ENCODE assay signal across 8 cellular contexts in genomic region chr21:31557421-31557955, GRCh38.
DNase-seq lines count a peak whose midpoint lies in the region; ATAC-seq and TF ChIP-seq lines count a peak whose summit lies in the region.

No MANE protein-coding gene starts in this region.

- peaks cover 15% of the 10 kb centered on the region for H3K4me1 ChIP-seq in CD8-positive, alpha-beta T cell (ENCODE audit: insufficient read depth, low read length)
- peaks cover 3 to 5% of the 10 kb centered on the region in 2 donors for H3K4me1 ChIP-seq in naive thymus-derived CD4-positive, alpha-beta T cell (ENCODE audit: control insufficient read depth in 2 of 2, insufficient read depth in 2 of 2, low read length in 2 of 2)

- no peaks in the 10 kb centered on the region for H3K27me3 ChIP-seq in CD8-positive, alpha-beta T cell (ENCODE audit: insufficient read depth, low read length)
- no peaks in the 10 kb centered on the region for H3K27me3 ChIP-seq in naive thymus-derived CD4-positive, alpha-beta T cell (ENCODE audit: control insufficient read depth in 2 of 2, insufficient read depth in 2 of 2, low read length in 2 of 2)

- H3K36me3 Mint-ChIP-seq in CD8-positive, alpha-beta T cell: peaks cover 3% of the 10 kb centered on the region
- peaks cover 0 to 15% (median 0%) of the 10 kb centered on the region in 5 donors for H3K36me3 Mint-ChIP-seq in naive thymus-derived CD4-positive, alpha-beta T cell

- peak overlapping the region; percentile 51 for H3K4me3 ChIP-seq in CD8-positive, alpha-beta T cell (ENCODE audit: low read depth, low read length)
- peak overlapping the region; percentile 62 for H3K4me3 ChIP-seq in astrocyte of the cerebellum (ENCODE audit: low read depth, low read length)
- H3K4me3 ChIP-seq in naive thymus-derived CD4-positive, alpha-beta T cell (ENCODE audit: low read length): peak overlapping the region; percentile 82

- H3K27ac Mint-ChIP-seq in CD8-positive, alpha-beta T cell: no peak overlapping the region
- peak overlapping the region in 1 of 9 donors; percentile 43 for H3K27ac Mint-ChIP-seq in naive thymus-derived CD4-positive, alpha-beta T cell

- no peaks in the 10 kb centered on the region for H3K36me3 ChIP-seq in CD8-positive, alpha-beta T cell (ENCODE audit: insufficient read depth, low read length)
- no peaks in the 10 kb centered on the region for H3K36me3 ChIP-seq in naive thymus-derived CD4-positive, alpha-beta T cell (ENCODE audit: control insufficient read depth in 2 of 3, insufficient read depth in 3 of 3, low read length in 3 of 3)

- no peak for TF ChIP-seq CTCF in CD8-positive, alpha-beta T cell (IDR thresholded peaks at IDR 0.05)
- no peak for TF ChIP-seq CTCF in astrocyte of the cerebellum (IDR thresholded peaks at IDR 0.05; ENCODE audit: low read depth, low read length, missing control alignments)

- no peak overlapping the region for H3K27ac ChIP-seq in CD8-positive, alpha-beta T cell (ENCODE audit: low read depth, low read length)
- no peak overlapping the region for H3K27ac ChIP-seq in naive thymus-derived CD4-positive, alpha-beta T cell (ENCODE audit: low read depth, low read length)

- intact Hi-C loops in CD8-positive, alpha-beta T cell (cut with DNase I, micrococcal nuclease): loop anchor here (5.0 to 10.0 kb wide), 5 partner anchors 53 to 215 kb away; partner anchors contain the start of genes SCAF4 (in 2 of the 2) and TIAM1 (in 1 of the 2)
- intact Hi-C loops in naive thymus-derived CD4-positive, alpha-beta T cell (cut with micrococcal nuclease): loop anchor here (5.0 kb wide), 2 partner anchors 175 to 205 kb away; partner anchors contain the start of gene SCAF4 (in 1 of the 2)

- H3K27me3 Mint-ChIP-seq in CD8-positive, alpha-beta T cell (ENCODE audit: low read depth): peaks cover 8% of the 10 kb centered on the region
- H3K27me3 Mint-ChIP-seq in naive thymus-derived CD4-positive, alpha-beta T cell: peaks cover 6 to 60% (median 25%) of the 10 kb centered on the region in 5 donors

- peak in 4 of 7 experiments; percentile 3 to 55 (median 19) for DNase-seq in CD8-positive, alpha-beta T cell
- DNase-seq in NCI-H2171 treated with DMSO at 0.1 percent for 48 hours (lab: John Stamatoyannopoulos, UW): peak; percentile 60
- no peak for DNase-seq in astrocyte of the cerebellum (ENCODE audit: low read depth)
- peak in 5 of 9 donors; percentile 6 to 34 (median 18) for DNase-seq in naive thymus-derived CD4-positive, alpha-beta T cell
- DNase-seq in NCI-H446 treated with DMSO at 0.1 percent for 48 hours (lab: John Stamatoyannopoulos, UW): no peak
- no peak for DNase-seq in medulla oblongata (ENCODE audit: extremely low spot score)

- POLR2A ChIA-PET in CD8-positive, alpha-beta T cell (lab: Charles Lee): interaction anchor here (2.5 kb wide), 1 partner anchor 111 kb away, joined by 11 read pairs; no protein-coding TSS in a partner anchor
- POLR2A ChIA-PET in naive thymus-derived CD4-positive, alpha-beta T cell (lab: Charles Lee): interaction anchor here (0.7 to 1.4 kb wide), 2 partner anchors 154 to 376 kb away, joined by 3 to 4 read pairs; no protein-coding TSS in a partner anchor

- no peak for ATAC-seq in CD8-positive, alpha-beta T cell
- no peak for ATAC-seq in naive thymus-derived CD4-positive, alpha-beta T cell
- no peak for ATAC-seq in GM21367 (IDR thresholded peaks at IDR 0.05; ENCODE audit: unreplicated experiment)
- no peak for ATAC-seq in HG03025 (IDR thresholded peaks at IDR 0.05; ENCODE audit: low FRiP score, unreplicated experiment)

- peaks cover 32% of the 10 kb centered on the region for H3K4me1 Mint-ChIP-seq in CD8-positive, alpha-beta T cell (ENCODE audit: low read depth)
- H3K4me1 Mint-ChIP-seq in naive thymus-derived CD4-positive, alpha-beta T cell: peaks cover 18 to 55% (median 37%) of the 10 kb centered on the region in 7 donors

- H3K4me3 Mint-ChIP-seq in CD8-positive, alpha-beta T cell: peak overlapping the region; percentile 85
- peak overlapping the region; percentile 74 to 94 (median 84) for H3K4me3 Mint-ChIP-seq in naive thymus-derived CD4-positive, alpha-beta T cell

- no peaks in the 10 kb centered on the region for H3K9me3 ChIP-seq in CD8-positive, alpha-beta T cell (ENCODE audit: low read length)
- H3K9me3 ChIP-seq in naive thymus-derived CD4-positive, alpha-beta T cell (ENCODE audit: control insufficient read depth in 2 of 3, low read length in 3 of 3): no peaks in the 10 kb centered on the region

- CTCF ChIA-PET in CD8-positive, alpha-beta T cell (lab: Charles Lee): interaction anchor here (1.4 to 1.7 kb wide), 2 partner anchors 23 to 160 kb away, joined by 4 to 5 read pairs; no protein-coding TSS in a partner anchor
- CTCF ChIA-PET in naive thymus-derived CD4-positive, alpha-beta T cell (lab: Charles Lee): no interaction called here

- no peaks in the 10 kb centered on the region for H3K9me3 Mint-ChIP-seq in CD8-positive, alpha-beta T cell
- H3K9me3 Mint-ChIP-seq in naive thymus-derived CD4-positive, alpha-beta T cell: no peaks in the 10 kb centered on the region

- in situ Hi-C loops in astrocyte of the cerebellum (cut with HindIII; ENCODE audit: low sequenced_read_pairs): no loop called here

Comparison
In these comparisons a context has a peak if more than half of its experiments do, and no peak if none do; other contexts are left out.
1. DNase-seq: peak in CD8-positive, alpha-beta T cell (4 of 7), NCI-H2171 treated with DMSO at 0.1 percent for 48 hours (single experiment) and naive thymus-derived CD4-positive, alpha-beta T cell (5 of 9); none in astrocyte of the cerebellum (single experiment), NCI-H446 treated with DMSO at 0.1 percent for 48 hours (single experiment) and medulla oblongata (single experiment).
2. Peak in every context shown above with its lines, with median percentiles within 50 percentile points of each other: H3K4me3 ChIP-seq.